13 cellular contexts compared by ENCODE assay signal in genomic region chr20:52193133-52193532, GRCh38. TPM values are rescaled to one million over a fixed set of nuclear protein-coding genes. Genes with fewer than 3 reads are reported as not detected.
DNase-seq lines count a peak whose midpoint lies in the region; ATAC-seq and TF ChIP-seq lines count a peak whose summit lies in the region.
"Had no signal": no experiment of that assay in that cellular context is flagged by ENCODE, and none has a peak within 500 bp of the region (broad histone marks: within the 10 kb centered on the region; RNA-seq: fewer than 3 reads in every experiment).

No MANE protein-coding gene starts in this region.

- H3K27ac ChIP-seq in KMS-11 (peak overlapping the region; percentile 91; the same call in 1 of the 2 replicates), RWPE1 (peak overlapping the region; percentile 93; the same call in 1 of the 2 replicates)

- CTCF ChIA-PET in activated CD4-positive, alpha-beta T cell treated with anti-CD3 and anti-CD28 coated beads for 36 hours (lab: Charles Lee) = interaction anchor here (0.6 kb wide), 1 partner anchor 77 kb away, joined by 3 read pairs; no protein-coding TSS in a partner anchor
- CTCF ChIA-PET in RWPE1 (lab: Yijun Ruan, JAX) = no interaction called here

- H2AFZ ChIP-seq in KMS-11 (ENCODE audit: low read depth) = peak overlapping the region; percentile 77; the same call in 1 of the 2 replicates

- H3K4me1 ChIP-seq in KMS-11 (ENCODE audit: low read depth, poor library complexity, severe bottlenecking) = peaks cover 20% of the 10 kb centered on the region

- no peak overlapping the region for H3K27ac Mint-ChIP-seq in activated CD4-positive, alpha-beta T cell treated with anti-CD3 and anti-CD28 coated beads for 36 hours
- H3K27ac Mint-ChIP-seq in natural killer cell treated with Interleukin-12 subunit alpha and Interleukin-12 subunit beta and Interleukin-15 and Interleukin-18, amount 100 ng/mL, for 72 hours = peak overlapping the region; percentile 59 to 83

- intact Hi-C loops in activated CD4-positive, alpha-beta T cell treated with anti-CD3 and anti-CD28 coated beads for 36 hours (cut with DNase I, micrococcal nuclease) = no loop called here

- no peaks in the 10 kb centered on the region for H3K9me3 Mint-ChIP-seq in activated CD4-positive, alpha-beta T cell treated with anti-CD3 and anti-CD28 coated beads for 36 hours (ENCODE audit: low read depth)
- H3K9me3 Mint-ChIP-seq in natural killer cell treated with Interleukin-12 subunit alpha and Interleukin-12 subunit beta and Interleukin-15 and Interleukin-18, amount 100 ng/mL, for 72 hours = no peaks in the 10 kb centered on the region

- peak overlapping the region; percentile 81 for H3K4me2 ChIP-seq in KMS-11

- H3K9ac ChIP-seq in KMS-11 = peak overlapping the region; percentile 93; the same call in 1 of the 2 replicates

- H3K27me3 ChIP-seq in KMS-11 (ENCODE audit: insufficient read depth, low read depth) = no peaks in the 10 kb centered on the region
- H3K27me3 ChIP-seq: tibial nerve had no signal

- peaks cover 15% of the 10 kb centered on the region for H3K4me1 Mint-ChIP-seq in activated CD4-positive, alpha-beta T cell treated with anti-CD3 and anti-CD28 coated beads for 36 hours
- H3K4me1 Mint-ChIP-seq in natural killer cell treated with Interleukin-12 subunit alpha and Interleukin-12 subunit beta and Interleukin-15 and Interleukin-18, amount 100 ng/mL, for 72 hours (ENCODE audit: low read depth in 2 of 2) = peaks cover 10 to 15% of the 10 kb centered on the region in 2 donors

- no peak overlapping the region for H3K4me3 ChIP-seq in KMS-11 (IDR thresholded peaks at IDR 0.05; ENCODE audit: insufficient read depth, low read depth, low read length)

- POLR2A ChIA-PET in activated CD4-positive, alpha-beta T cell treated with anti-CD3 and anti-CD28 coated beads for 36 hours (lab: Charles Lee) = no interaction called here
- POLR2A ChIA-PET in RWPE1 (lab: Yijun Ruan, JAX; ENCODE audit: low non-redundant PET) = no interaction called here

- H3K36me3 ChIP-seq in KMS-11 (ENCODE audit: insufficient read depth) = no peaks in the 10 kb centered on the region
- H3K36me3 ChIP-seq: tibial nerve had no signal

- TF ChIP-seq CTCF in KMS-11 (conservative IDR thresholded peaks at IDR 0.05; ENCODE audit: low read depth, low read length) (no peak), RWPE1 (conservative IDR thresholded peaks at IDR 0.05; ENCODE audit: low read depth) (no peak)

- no peak for ATAC-seq in activated CD4-positive, alpha-beta T cell treated with anti-CD3 and anti-CD28 coated beads for 36 hours
- ATAC-seq in natural killer cell treated with Interleukin-12 subunit alpha and Interleukin-12 subunit beta and Interleukin-15 and Interleukin-18, amount 100 ng/mL, for 72 hours = no peak
- no peak for ATAC-seq in HG03442 (IDR thresholded peaks at IDR 0.05; ENCODE audit: unreplicated experiment)
- ATAC-seq in HG02970 (IDR thresholded peaks at IDR 0.05; ENCODE audit: low FRiP score, unreplicated experiment) = no peak
- ATAC-seq: left colon, psoas muscle had no signal

- DNase-seq in activated CD4-positive, alpha-beta T cell treated with anti-CD3 and anti-CD28 coated beads for 36 hours = no peak
- DNase-seq in activated CD4-positive, alpha-beta T cell treated with anti-CD3 and anti-CD28 coated beads, Interleukin-2, amount 50 U/mL, for 1 hour = no peak
- no peak for DNase-seq in RWPE1 (ENCODE audit: low spot score)
- DNase-seq in natural killer cell treated with Interleukin-12 subunit alpha and Interleukin-12 subunit beta and Interleukin-15 and Interleukin-18, amount 100 ng/mL, for 72 hours (ENCODE audit: low spot score) = no peak
- DNase-seq in cerebellar cortex (ENCODE audit: low spot score) = no peak
- DNase-seq: activated CD8-positive, alpha-beta memory T cell treated with anti-CD3 and anti-CD28 coated beads, Interleukin-2, amount 50 U/mL, for 48 hours; left colon; NCI-H146; psoas muscle had no signal

- H4K20me1 ChIP-seq in KMS-11 (ENCODE audit: insufficient read depth) = no peaks in the 10 kb centered on the region

- peaks cover 22% of the 10 kb centered on the region; the same call in 1 of the 2 replicates for H3K79me2 ChIP-seq in KMS-11 (ENCODE audit: insufficient read depth, low read depth)

- H3K27me3 Mint-ChIP-seq in activated CD4-positive, alpha-beta T cell treated with anti-CD3 and anti-CD28 coated beads for 36 hours = no peaks in the 10 kb centered on the region
- H3K27me3 Mint-ChIP-seq in natural killer cell treated with Interleukin-12 subunit alpha and Interleukin-12 subunit beta and Interleukin-15 and Interleukin-18, amount 100 ng/mL, for 72 hours = no peaks in the 10 kb centered on the region

- H3K4me3 Mint-ChIP-seq in activated CD4-positive, alpha-beta T cell treated with anti-CD3 and anti-CD28 coated beads for 36 hours = peak overlapping the region; percentile 81
- peak overlapping the region; percentile 87 for H3K4me3 Mint-ChIP-seq in natural killer cell treated with Interleukin-12 subunit alpha and Interleukin-12 subunit beta and Interleukin-15 and Interleukin-18, amount 100 ng/mL, for 72 hours

- H3K36me3 Mint-ChIP-seq in activated CD4-positive, alpha-beta T cell treated with anti-CD3 and anti-CD28 coated beads for 36 hours (ENCODE audit: low read depth) = no peaks in the 10 kb centered on the region
- no peaks in the 10 kb centered on the region for H3K36me3 Mint-ChIP-seq in natural killer cell treated with Interleukin-12 subunit alpha and Interleukin-12 subunit beta and Interleukin-15 and Interleukin-18, amount 100 ng/mL, for 72 hours

RNA-seq across cellular contexts. Expression of gene ZFP64, which starts 1.6 kb away (rescaled TPM):
- total RNA-seq in activated CD4-positive, alpha-beta T cell treated with anti-CD3 and anti-CD28 coated beads for 36 hours = 10 to 100 TPM; 12.2 to 16.5 TPM
- total RNA-seq in natural killer cell treated with Interleukin-12 subunit alpha and Interleukin-12 subunit beta and Interleukin-15 and Interleukin-18, amount 100 ng/mL, for 72 hours = 10 to 100 TPM in 1 of 2 donors, 1 to 10 TPM in 1; 9.2 to 13.8 TPM
